In genomic region chr13:51636349-51636890, GRCh38 we compare ENCODE assay signal across 11 cellular contexts. TPM values are rescaled to one million over a fixed set of nuclear protein-coding genes. Genes with fewer than 3 reads are reported as not detected.
DNase-seq lines count a peak whose midpoint lies in the region; ATAC-seq and TF ChIP-seq lines count a peak whose summit lies in the region.
"Had no signal": no experiment of that assay in that cellular context is flagged by ENCODE, and none has a peak within 500 bp of the region (broad histone marks: within the 10 kb centered on the region; RNA-seq: fewer than 3 reads in every experiment).

No MANE protein-coding gene starts in this region.

- ATAC-seq in GM21528 (IDR thresholded peaks at IDR 0.05; ENCODE audit: low FRiP score, unreplicated experiment) (no peak), GM19351 (IDR thresholded peaks at IDR 0.05; ENCODE audit: unreplicated experiment) (no peak)
- ATAC-seq: stimulated activated naive CD8-positive, alpha-beta T cell treated with anti-CD3 and anti-CD28 coated beads, Interleukin-15, Interleukin-2, amounts not matched to agents 100 U/mL and 50 U/mL, for 24 hours had no signal

- H3K27ac ChIP-seq in neutrophil, result peak overlapping the region; percentile 77

- H3K4me1 ChIP-seq in neutrophil (ENCODE audit: control insufficient read depth in 1 of 2, insufficient read depth in 1 of 2, low read depth in 1 of 2, low read length in 1 of 2), result peaks cover 21 to 22% of the 10 kb centered on the region in 2 experiments

- no peak overlapping the region for H3K4me3 ChIP-seq in choroid plexus epithelial cell (ENCODE audit: low read depth, low read length)
- no peak overlapping the region for H3K4me3 ChIP-seq in neutrophil (ENCODE audit: low read depth in 1 of 2, low read length in 1 of 2)

- no peaks in the 10 kb centered on the region for H3K9me3 ChIP-seq in neutrophil

- DNase-seq in Caki2 (ENCODE audit: low read depth), result peak; percentile 23
- DNase-seq in NCI-H146 (lab: John Stamatoyannopoulos, UW), result peak; percentile 64
- DNase-seq in choroid plexus epithelial cell (ENCODE audit: low read depth), result peak; percentile 42
- DNase-seq in T-helper 1 cell, result no peak
- DNase-seq in stimulated activated CD4-positive, alpha-beta T cell treated with anti-CD3 and anti-CD28 coated beads, Interleukin-4, amount 100 ng/mL, for 24 hours, result no peak
- DNase-seq: activated CD4-positive, alpha-beta T cell treated with anti-CD3 and anti-CD28 coated beads, Interleukin-2, amount 10 ng/mL, durations not matched to agents 24 days and 14 days; activated naive CD4-positive, alpha-beta T cell treated with Interleukin-2 at 50 U/mL for 16 hours; stimulated activated naive CD8-positive, alpha-beta T cell treated with anti-CD3 and anti-CD28 coated beads, Interleukin-15, Interleukin-2, amounts not matched to agents 100 U/mL and 50 U/mL, for 24 hours had no signal

- in situ Hi-C loops in Caki2 (cut with HindIII; ENCODE audit: low pct_unique_long_range_greater_than_20kb, low sequenced_read_pairs), result no loop called here

- TF ChIP-seq CTCF in choroid plexus epithelial cell (conservative IDR thresholded peaks at IDR 0.05; ENCODE audit: low read depth, low read length) (no peak), neutrophil (IDR thresholded peaks at IDR 0.05) (no peak)

- no peaks in the 10 kb centered on the region for H3K27me3 ChIP-seq in neutrophil

- no peaks in the 10 kb centered on the region for H3K36me3 ChIP-seq in neutrophil

RNA-seq across cellular contexts. Expression of gene WDFY2, which starts 52.2 kb away (rescaled TPM):
- 0.70 and 1.2 TPM in 2 replicates for total RNA-seq in Caki2 (2014; rRNA removed; shearing (Covaris generic); ENCODE audit: low replicate concordance)

Comparison
In these comparisons a context has a peak if more than half of its experiments do, and no peak if none do; other contexts are left out.
1. DNase-seq: peak in Caki2 (single experiment), NCI-H146 (single experiment) and choroid plexus epithelial cell (single experiment); none in T-helper 1 cell (0 of 5) and stimulated activated CD4-positive, alpha-beta T cell treated with anti-CD3 and anti-CD28 coated beads, Interleukin-4, amount 100 ng/mL, for 24 hours (single experiment).